1 cellular context compared by ENCODE assay signal in genomic region chr11:118265954-118266353, GRCh38.
TF ChIP-seq lines count a peak whose summit lies in the region.

No MANE protein-coding gene starts in this region.

TF ChIP-seq in endothelial cell of umbilical vein, 7 proteins besides CTCF, POLR2A, EP300 and RAD21:
- no peak for TF ChIP-seq EZH2 (IDR thresholded peaks at IDR 0.05; ENCODE audit: borderline replicate concordance, low read depth, low read length, severe bottlenecking)
- TF ChIP-seq JUN (IDR thresholded peaks at IDR 0.05; ENCODE audit: borderline replicate concordance, insufficient read depth, insufficient read length, low read depth) = no peak
- peak; percentile 41 for TF ChIP-seq POLR2AphosphoS5 (IDR thresholded peaks at IDR 0.05; ENCODE audit: insufficient read depth, low read depth, low read length)
- TF ChIP-seq MAX (IDR thresholded peaks at IDR 0.05; ENCODE audit: insufficient read depth, insufficient read length) = no peak
